ENCODE assay signal across 11 cellular contexts in the genomic region with DNA sequence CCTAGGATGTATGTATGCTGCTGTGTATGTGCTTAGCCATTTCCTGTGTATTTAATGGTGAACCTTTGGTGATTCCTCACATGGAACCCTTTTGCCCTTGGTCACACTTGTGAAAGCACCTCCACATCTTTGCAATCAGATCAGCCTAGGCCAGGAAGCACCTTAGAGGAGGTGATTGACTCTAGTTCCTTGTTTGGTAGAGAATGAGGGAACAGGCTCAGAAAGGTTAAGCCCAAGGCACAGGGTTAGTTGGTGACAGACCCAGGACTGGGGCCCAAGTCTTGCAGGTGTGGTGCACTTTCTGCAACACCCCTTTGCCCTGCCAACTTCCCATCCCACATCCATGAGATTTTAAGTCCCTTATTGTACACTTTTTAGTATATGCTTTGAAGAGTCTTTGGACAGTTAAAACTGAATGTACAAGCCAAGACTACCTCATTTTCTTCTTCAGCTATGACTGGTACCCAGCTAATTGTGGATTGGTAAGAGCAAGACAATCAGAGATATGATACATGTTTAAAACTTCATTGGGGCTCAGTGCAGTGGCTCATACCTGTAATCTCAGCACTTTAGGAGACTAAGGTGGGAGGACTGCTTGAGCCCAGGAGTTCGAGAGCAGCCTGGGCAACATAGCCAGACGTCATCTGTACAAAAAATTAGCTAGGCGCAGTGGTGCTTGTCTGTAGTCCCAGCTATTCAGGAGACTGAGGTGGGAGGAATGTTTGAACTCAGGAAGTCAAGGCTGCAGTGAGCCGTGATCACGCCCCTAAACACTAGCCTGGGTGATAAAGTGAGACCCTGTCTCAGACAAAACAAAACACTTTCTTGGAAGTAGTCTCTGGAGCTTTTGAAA.
DNase-seq lines count a peak whose midpoint lies in the region; ATAC-seq, FAIRE-seq and TF ChIP-seq lines count a peak whose summit lies in the region.
"Had no signal": no experiment of that assay in that cellular context is flagged by ENCODE, and none has a peak within 500 bp of the region (broad histone marks: within the 10 kb centered on the region; RNA-seq: fewer than 3 reads in every experiment).

No MANE protein-coding gene starts in this region.

- H3K9me3 Mint-ChIP-seq in activated naive CD4-positive, alpha-beta T cell treated with anti-CD3 and anti-CD28 coated beads, Interleukin-2, amount 50 U/mL, for 72 hours, result peaks cover 0 to 5% of the 10 kb centered on the region in 2 donors
- H3K9me3 Mint-ChIP-seq in neural progenitor cell, result no peaks in the 10 kb centered on the region

- DNase-seq in GM12891 (ENCODE audit: insufficient read length, low spot score), result no peak
- DNase-seq in activated naive CD4-positive, alpha-beta T cell treated with anti-CD3 and anti-CD28 coated beads, Interleukin-2, amount 50 U/mL, for 72 hours (ENCODE audit: low spot score in 2 of 2), result no peak
- DNase-seq in neural progenitor cell (ENCODE audit: low spot score), result no peak
- no peak for DNase-seq in kidney tubule cell (ENCODE audit: low spot score)
- no peak for DNase-seq in NCI-H146 treated with DMSO at 0.1 percent for 48 hours (lab: John Stamatoyannopoulos, UW; ENCODE audit: unreplicated experiment)
- DNase-seq in AG08396 (ENCODE audit: low spot score), result no peak
- DNase-seq in erythroblast (lab: John Stamatoyannopoulos, UW), result no peak
- DNase-seq: NCI-H2171, T1000 had no signal

- no peak overlapping the region for H2AFZ ChIP-seq in neural progenitor cell (replicated peaks)

- H3K36me3 ChIP-seq in neural progenitor cell, result no peaks in the 10 kb centered on the region

- H4K20me1 ChIP-seq in neural progenitor cell (ENCODE audit: low read depth), result peaks cover 51% of the 10 kb centered on the region

- no peak overlapping the region for H3K27ac ChIP-seq in neural progenitor cell

- H3K4me1 ChIP-seq in neural progenitor cell, result peaks cover 16% of the 10 kb centered on the region

- ATAC-seq in HG02759 (IDR thresholded peaks at IDR 0.05; ENCODE audit: unreplicated experiment), result peak; percentile 52
- ATAC-seq in activated naive CD4-positive, alpha-beta T cell treated with anti-CD3 and anti-CD28 coated beads, Interleukin-2, amount 50 U/mL, for 72 hours, result peak; percentile 63 to 82

- H3K9me3 ChIP-seq in neural progenitor cell (ENCODE audit: low read depth), result no peaks in the 10 kb centered on the region

- no peak overlapping the region for H3K4me2 ChIP-seq in neural progenitor cell

- H3K27ac Mint-ChIP-seq in activated naive CD4-positive, alpha-beta T cell treated with anti-CD3 and anti-CD28 coated beads, Interleukin-2, amount 50 U/mL, for 72 hours, result peak overlapping the region; percentile 88 to 90
- peak overlapping the region; percentile 13 for H3K27ac Mint-ChIP-seq in neural progenitor cell

- H3K27me3 ChIP-seq in neural progenitor cell, result no peaks in the 10 kb centered on the region

- FAIRE-seq in GM12891 (lab: Jason Lieb, UNC), result peak; percentile 72
- FAIRE-seq: colon had no signal

- H3K4me3 ChIP-seq in neural progenitor cell, result no peak overlapping the region

- no peak overlapping the region for H3K4me3 Mint-ChIP-seq in neural progenitor cell

- H3K27me3 Mint-ChIP-seq in neural progenitor cell (ENCODE audit: insufficient read depth, low read depth), result peaks cover 5% of the 10 kb centered on the region

- TF ChIP-seq POLR2A in GM12891 (IDR thresholded peaks at IDR 0.05; ENCODE audit: low read depth, low read length) (no peak), erythroblast (IDR thresholded peaks at IDR 0.05; ENCODE audit: low read length) (no peak)

- H3K4me1 Mint-ChIP-seq in neural progenitor cell, result peaks cover 22% of the 10 kb centered on the region

- no peak for TF ChIP-seq CTCF in neural progenitor cell (IDR thresholded peaks at IDR 0.05)

- H3F3A ChIP-seq in neural progenitor cell (ENCODE audit: low read depth), result peaks cover 23% of the 10 kb centered on the region

- peaks cover 6 to 30% of the 10 kb centered on the region in 2 donors for H3K36me3 Mint-ChIP-seq in activated naive CD4-positive, alpha-beta T cell treated with anti-CD3 and anti-CD28 coated beads, Interleukin-2, amount 50 U/mL, for 72 hours
- H3K36me3 Mint-ChIP-seq in neural progenitor cell, result peaks cover 8% of the 10 kb centered on the region

- peaks cover 13% of the 10 kb centered on the region for H3K79me2 ChIP-seq in neural progenitor cell (ENCODE audit: low read depth)

- H3K9ac ChIP-seq in neural progenitor cell, result no peak overlapping the region

TF ChIP-seq in GM12891, 5 proteins besides CTCF, POLR2A, EP300 and RAD21:
- TF ChIP-seq SPI1 (IDR thresholded peaks at IDR 0.05; ENCODE audit: low read depth, low read length), result 0 out of 2 replicates have a peak, but pooled peaks have one; percentile 6
- no peak for TF ChIP-seq PAX5 (IDR thresholded peaks at IDR 0.05; ENCODE audit: insufficient read depth, low read length, severe bottlenecking)
